2 cellular contexts compared by ENCODE assay signal in the genomic region with DNA sequence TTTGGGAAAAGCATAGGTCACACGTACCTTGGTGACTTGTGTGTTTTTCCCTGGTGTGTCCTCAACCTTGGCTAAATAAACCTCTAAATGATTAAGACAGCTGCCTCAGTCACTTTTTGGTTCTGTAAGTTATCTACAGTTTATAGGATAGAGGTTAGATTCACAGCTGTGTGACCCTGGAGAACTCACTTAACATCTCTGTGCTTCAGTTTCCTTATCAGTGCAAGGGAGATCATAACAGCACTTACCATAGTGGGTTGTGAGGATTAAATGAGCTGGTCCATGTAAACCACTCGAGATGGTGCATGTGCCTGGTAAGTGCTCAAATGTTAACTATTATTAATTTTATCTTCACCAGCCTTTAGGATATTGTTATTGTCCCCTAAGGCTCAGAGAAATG.
TF ChIP-seq lines count a peak whose summit lies in the region.

No MANE protein-coding gene starts in this region.

TF ChIP-seq in HEK293, 187 proteins besides CTCF, POLR2A, EP300 and RAD21 (continued from another document):
- no peak for TF ChIP-seq ZNF23 (tag by site-specific recombination; IDR thresholded peaks at IDR 0.05; ENCODE audit: borderline replicate concordance)

TF ChIP-seq in K562, 482 proteins besides CTCF, POLR2A, EP300 and RAD21 (continued from another document):
- no peak for TF ChIP-seq ZNF12 (CRISPR knock-in tag; IDR thresholded peaks at IDR 0.05)
- TF ChIP-seq ZC3H4 (CRISPR knock-in tag; IDR thresholded peaks at IDR 0.05; ENCODE audit: borderline replicate concordance) = no peak
- TF ChIP-seq TAF1 (IDR thresholded peaks at IDR 0.05; ENCODE audit: control insufficient read depth, extremely low read depth, insufficient read depth, low read length, severe bottlenecking) = no peak
- no peak for TF ChIP-seq TCF7L2 (IDR thresholded peaks at IDR 0.05; ENCODE audit: low read depth, low read length)
- no peak for TF ChIP-seq ZNF124 (CRISPR knock-in tag; IDR thresholded peaks at IDR 0.05)
- TF ChIP-seq ZFP36 (IDR thresholded peaks at IDR 0.05; ENCODE audit: low read depth, low read length, partially characterized antibody) = peak; percentile 78
- TF ChIP-seq KDM1A (IDR thresholded peaks at IDR 0.05) = 0 out of 4 replicates have a peak, but pooled peaks of 1 of the 2 experiments have one; percentile 7
- TF ChIP-seq BRF2 (IDR thresholded peaks at IDR 0.05; ENCODE audit: borderline replicate concordance, insufficient read depth, insufficient read length) = no peak
- no peak for TF ChIP-seq RBM17 (IDR thresholded peaks at IDR 0.05; ENCODE audit: borderline replicate concordance, low read depth, low read length)
- peak; percentile 47; the same call in 1 of the 2 replicates for TF ChIP-seq ADNP (tag; IDR thresholded peaks at IDR 0.05)
- no peak for TF ChIP-seq ZEB2 (IDR thresholded peaks at IDR 0.05)
- peak; percentile 86 for TF ChIP-seq RBM25 (IDR thresholded peaks at IDR 0.05; ENCODE audit: low read depth, low read length, severe bottlenecking)
